Comparison of ENCODE assay signal across 20 cellular contexts in the genomic region with DNA sequence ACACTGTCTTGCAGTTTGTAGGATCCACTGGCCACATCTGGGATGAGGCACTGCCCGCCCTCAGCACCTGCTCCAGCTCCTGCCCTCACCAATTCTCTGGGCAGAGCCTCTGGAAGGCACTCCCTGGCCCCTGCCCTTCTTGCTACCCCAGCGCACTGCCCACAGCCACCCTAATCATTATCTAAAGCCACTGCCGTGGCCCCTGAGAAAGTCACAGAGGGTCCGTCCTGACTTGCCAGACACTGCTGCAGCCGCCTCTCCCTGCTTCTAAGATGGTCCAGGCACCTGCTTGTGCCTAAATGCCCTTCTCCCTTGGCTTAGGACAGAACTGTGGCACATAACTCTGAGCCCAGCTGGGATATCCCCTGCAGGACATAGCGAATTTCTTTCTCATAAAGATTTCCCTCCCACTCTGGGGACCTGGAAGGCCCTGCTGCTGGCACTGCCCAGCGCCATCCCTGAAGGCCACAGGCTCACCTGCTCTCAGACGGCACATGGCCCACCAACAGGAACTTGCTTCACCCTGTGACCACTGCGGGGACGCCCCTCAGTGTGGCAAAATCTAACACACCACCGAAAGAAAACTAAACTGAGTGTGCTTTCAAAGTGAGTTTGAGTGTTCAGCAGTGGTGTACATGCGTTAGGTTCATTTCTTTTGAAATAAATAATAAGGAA.
DNase-seq lines count a peak whose midpoint lies in the region; ATAC-seq and TF ChIP-seq lines count a peak whose summit lies in the region.
"Had no signal": no experiment of that assay in that cellular context is flagged by ENCODE, and none has a peak within 500 bp of the region (broad histone marks: within the 10 kb centered on the region; RNA-seq: fewer than 3 reads in every experiment).

No MANE protein-coding gene starts in this region.

- ATAC-seq in GM21786 (IDR thresholded peaks at IDR 0.05; ENCODE audit: unreplicated experiment): no peak
- no peak for ATAC-seq in GM19463 (IDR thresholded peaks at IDR 0.05; ENCODE audit: unreplicated experiment)
- ATAC-seq: A549; activated CD8-positive, alpha-beta T cell treated with anti-CD3 and anti-CD28 coated beads, Interleukin-2, amount 10 ng/mL, durations not matched to agents 7 days and 5 days; left lung had no signal

- H3K4me1 ChIP-seq in tibial artery: peaks cover 0 to 6% (median 2%) of the 10 kb centered on the region in 4 donors
- H3K4me1 ChIP-seq: adrenal gland, left lung had no signal

- no peak for TF ChIP-seq CTCF in tibial artery (IDR thresholded peaks at IDR 0.05)

- H3K4me1 Mint-ChIP-seq in activated T-cell treated with anti-CD3 and anti-CD28 coated beads, Interleukin-2, amount 50 U/mL, for 24 hours (ENCODE audit: low read depth): peaks cover 7% of the 10 kb centered on the region

- no peaks in the 10 kb centered on the region for H3K27me3 Mint-ChIP-seq in activated T-cell treated with anti-CD3 and anti-CD28 coated beads, Interleukin-2, amount 50 U/mL, for 24 hours
- H3K27me3 Mint-ChIP-seq: activated B cell treated with CpG ODN at 0.5 μM for 24 hours had no signal

- H3K36me3 Mint-ChIP-seq in activated T-cell treated with anti-CD3 and anti-CD28 coated beads, Interleukin-2, amount 50 U/mL, for 24 hours (ENCODE audit: low read depth): peaks cover 80% of the 10 kb centered on the region

- intact Hi-C loops in tibial artery (cut with DNase I; ENCODE audit: low total_unique reads): no loop called here

- H3K9me3 Mint-ChIP-seq in activated T-cell treated with anti-CD3 and anti-CD28 coated beads, Interleukin-2, amount 50 U/mL, for 24 hours: no peaks in the 10 kb centered on the region

- peaks cover 11 to 69% (median 38%) of the 10 kb centered on the region in 3 donors for H3K36me3 ChIP-seq in tibial artery

- no peaks in the 10 kb centered on the region for H3K27me3 ChIP-seq in tibial artery
- H3K27me3 ChIP-seq: adrenal gland, esophagus squamous epithelium, left lung had no signal

- H3K27ac Mint-ChIP-seq in activated T-cell treated with anti-CD3 and anti-CD28 coated beads, Interleukin-2, amount 50 U/mL, for 24 hours: no peak overlapping the region
- H3K27ac Mint-ChIP-seq: activated B cell treated with CpG ODN at 0.5 μM for 24 hours; activated CD8-positive, alpha-beta T cell treated with anti-CD3 and anti-CD28 coated beads, Interleukin-2, amount 10 ng/mL, durations not matched to agents 7 days and 5 days; activated T-helper 1 cell treated with anti-CD3 and anti-CD28 coated beads, Interleukin-12 subunit alpha, Interleukin-12 subunit beta, Interleukin-2, Interleukin-4 antibody, amounts not matched to agents 30 ng/mL and 10 ng/mL and 1 ng/mL, durations not matched to agents 14 hours and 24 hours and 36 hours; T-helper 2 cell treated with Interferon-gamma antibody and Interleukin-4, amounts not matched to agents 5 μg/mL and 100 μg/mL, for 36 hours had no signal

- no peak overlapping the region for H3K4me3 ChIP-seq in tibial artery
- H3K4me3 ChIP-seq: A549, adrenal gland, esophagus squamous epithelium, left lung, SK-N-MC had no signal

- H3K4me3 Mint-ChIP-seq in activated T-cell treated with anti-CD3 and anti-CD28 coated beads, Interleukin-2, amount 50 U/mL, for 24 hours: no peak overlapping the region
- H3K4me3 Mint-ChIP-seq: activated B cell treated with CpG ODN at 0.5 μM for 24 hours; activated CD8-positive, alpha-beta T cell treated with anti-CD3 and anti-CD28 coated beads, Interleukin-2, amount 10 ng/mL, durations not matched to agents 7 days and 5 days; activated T-helper 1 cell treated with anti-CD3 and anti-CD28 coated beads, Interleukin-12 subunit alpha, Interleukin-12 subunit beta, Interleukin-2, Interleukin-4 antibody, amounts not matched to agents 30 ng/mL and 10 ng/mL and 1 ng/mL, durations not matched to agents 14 hours and 24 hours and 36 hours; T-helper 2 cell treated with Interferon-gamma antibody and Interleukin-4, amounts not matched to agents 5 μg/mL and 100 μg/mL, for 36 hours had no signal

- DNase-seq in activated T-cell treated with anti-CD3 and anti-CD28 coated beads, Interleukin-2, amount 50 U/mL, for 24 hours: peak; percentile 24
- DNase-seq in activated T-cell treated with anti-CD3 and anti-CD28 coated beads for 4 hours (no peak), mesenteric fat pad (ENCODE audit: low spot score) (peak; percentile 57), tibial artery (peak; percentile 7 to 60), hepatic stellate cell (ENCODE audit: low spot score) (no peak)
- DNase-seq: activated B cell treated with CpG ODN at 0.5 μM for 24 hours; activated CD8-positive, alpha-beta T cell treated with anti-CD3 and anti-CD28 coated beads, Interleukin-2, amount 10 ng/mL, durations not matched to agents 7 days and 5 days; effector CD4-positive, alpha-beta T cell; esophagus squamous epithelium; NCI-H1105; NCI-H2081 treated with DMSO at 0.1 percent for 48 hours had no signal

- H3K27ac ChIP-seq in cingulate gyrus (ENCODE audit: low read depth, low read length) (peak overlapping the region; percentile 65), tibial artery (no peak overlapping the region)
- H3K27ac ChIP-seq: A549, adrenal gland, left lung, SK-N-MC had no signal

- no peaks in the 10 kb centered on the region for H3K9me3 ChIP-seq in tibial artery
- H3K9me3 ChIP-seq: A549, adrenal gland, esophagus squamous epithelium, left lung had no signal

Comparison
In these comparisons a context has a peak if more than half of its experiments do, and no peak if none do; other contexts are left out.
1. DNase-seq: peak in activated T-cell treated with anti-CD3 and anti-CD28 coated beads, Interleukin-2, amount 50 U/mL, for 24 hours (single experiment), mesenteric fat pad (single experiment) and tibial artery (2 of 2); none in activated T-cell treated with anti-CD3 and anti-CD28 coated beads for 4 hours (single experiment) and hepatic stellate cell (single experiment).